9 cellular contexts compared by ENCODE assay signal in genomic region chr14:23183076-23183475, GRCh38. TPM values are rescaled to one million over a fixed set of nuclear protein-coding genes. Genes with fewer than 3 reads are reported as not detected.
DNase-seq lines count a peak whose midpoint lies in the region; ATAC-seq and TF ChIP-seq lines count a peak whose summit lies in the region.
"Had no signal": no experiment of that assay in that cellular context is flagged by ENCODE, and none has a peak within 500 bp of the region (broad histone marks: within the 10 kb centered on the region; RNA-seq: fewer than 3 reads in every experiment).

No MANE protein-coding gene starts in this region.

- peak overlapping the region; percentile 57 for H3K9ac ChIP-seq in HUES6 (ENCODE audit: low read length)
- H3K9ac ChIP-seq: KMS-11 had no signal

- peak overlapping the region; percentile 70 for H3K4me3 ChIP-seq in HUES6 (ENCODE audit: low read depth, low read length)
- peak overlapping the region in 1 of 2 donors; percentile 41 for H3K4me3 ChIP-seq in body of pancreas

- DNase-seq in body of pancreas (peak in 1 of 4 donors; percentile 24), left colon (no peak), superior temporal gyrus (ENCODE audit: extremely low spot score) (peak; percentile 56), T1000 (lab: John Stamatoyannopoulos, UW) (no peak)
- no peak for DNase-seq in stimulated activated CD4-positive, alpha-beta T cell treated with anti-CD3 and anti-CD28 coated beads, Interleukin-2, amount 100 ng/mL, for 24 hours

- 0 to 1% methylated on average over 7 of the region's 7 CpGs for WGBS in body of pancreas, 2 donors

- H3K27ac ChIP-seq in HUES6 (ENCODE audit: low read depth, low read length) (no peak overlapping the region), body of pancreas (peak overlapping the region in 3 of 4 donors; percentile 2 to 36 (median 4))
- H3K27ac ChIP-seq: KMS-11 had no signal

- no peak for TF ChIP-seq POLR2A in body of pancreas (IDR thresholded peaks at IDR 0.05)

- intact Hi-C loops in body of pancreas (cut with DNase I): no loop called here
- intact Hi-C loops in left colon (cut with DNase I, micrococcal nuclease): no loop called here

- H3K27me3 ChIP-seq in HUES6 (ENCODE audit: control insufficient read depth, insufficient read depth, low read length) (no peaks in the 10 kb centered on the region), body of pancreas (no peaks in the 10 kb centered on the region)

- H3K9me3 ChIP-seq in HUES6 (ENCODE audit: control insufficient read depth, insufficient read depth, low read depth, low read length): no peaks in the 10 kb centered on the region
- H3K9me3 ChIP-seq in body of pancreas: no peaks in the 10 kb centered on the region

- no peak for TF ChIP-seq CTCF in body of pancreas (IDR thresholded peaks at IDR 0.05)

- H3K4me1 ChIP-seq in HUES6 (ENCODE audit: control insufficient read depth, insufficient read depth, low read length) (peaks cover 23% of the 10 kb centered on the region; the same call in 1 of the 2 replicates), body of pancreas (peaks cover 8% of the 10 kb centered on the region)

- ATAC-seq in body of pancreas (peak; percentile 38), left colon (peak; percentile 60), HG03280 (IDR thresholded peaks at IDR 0.05; ENCODE audit: unreplicated experiment) (no peak)

- H3K36me3 ChIP-seq in HUES6 (ENCODE audit: control insufficient read depth, insufficient read depth, low read length) (no peaks in the 10 kb centered on the region), body of pancreas (replicated peaks in 1 of 2; ENCODE audit: insufficient read depth in 1 of 2, low read depth in 2 of 2) (no peaks in the 10 kb centered on the region)

RNA-seq across cellular contexts. Expression of gene SLC7A8, which starts 0.4 kb away (rescaled TPM):
- 10 to 100 TPM; 17.8 to 18.2 TPM for total RNA-seq in body of pancreas
- 10 to 100 TPM; 18.2 to 33.6 TPM for total RNA-seq in left colon

RNA-seq across cellular contexts. Expression of gene RNF212B, which starts 54.7 kb away (rescaled TPM):
- total RNA-seq in body of pancreas (not detected), left colon (not detected)
- total RNA-seq: activated CD8-positive, alpha-beta memory T cell treated with anti-CD3 and anti-CD28 coated beads for 36 hours had no signal
